ENCODE assay signal across 10 cellular contexts in genomic region chr6:50708664-50709365, GRCh38. TPM values are rescaled to one million over a fixed set of nuclear protein-coding genes. Genes with fewer than 3 reads are reported as not detected.
"Had no signal": no experiment of that assay in that cellular context is flagged by ENCODE, and none has a peak within 500 bp of the region (broad histone marks: within the 10 kb centered on the region; RNA-seq: fewer than 3 reads in every experiment).

No MANE protein-coding gene starts in this region.

- H2AFZ ChIP-seq: GM23248 had no signal

- ATAC-seq: HepG2 had no signal

- H3K36me3 Mint-ChIP-seq: IgD-negative memory B cell had no signal

- FAIRE-seq: HepG2 had no signal

- H3K9ac ChIP-seq: GM23248, KMS-11 had no signal

- H3K4me3 Mint-ChIP-seq: IgD-negative memory B cell had no signal

- DNase-seq: GM23248, HCEC 1CT, Karpas-422, KBM-7 had no signal

- H3K27ac ChIP-seq: GM23248, HL-60, KMS-11 had no signal

- H3K4me1 Mint-ChIP-seq: IgD-negative memory B cell had no signal

- H3K4me3 ChIP-seq: GM23248 had no signal

- H3K4me2 ChIP-seq: KMS-11 had no signal

- H3K27ac Mint-ChIP-seq: IgD-negative memory B cell had no signal

RNA-seq across cellular contexts. Expression of gene TFAP2D, which starts 4.5 kb away (rescaled TPM):
- total RNA-seq: GM23248, H7, HepG2, HT1080 had no signal
- polyA plus RNA-seq: GM23248, HepG2, IgD-negative memory B cell had no signal
